ENCODE assay signal across 8 cellular contexts in the genomic region with DNA sequence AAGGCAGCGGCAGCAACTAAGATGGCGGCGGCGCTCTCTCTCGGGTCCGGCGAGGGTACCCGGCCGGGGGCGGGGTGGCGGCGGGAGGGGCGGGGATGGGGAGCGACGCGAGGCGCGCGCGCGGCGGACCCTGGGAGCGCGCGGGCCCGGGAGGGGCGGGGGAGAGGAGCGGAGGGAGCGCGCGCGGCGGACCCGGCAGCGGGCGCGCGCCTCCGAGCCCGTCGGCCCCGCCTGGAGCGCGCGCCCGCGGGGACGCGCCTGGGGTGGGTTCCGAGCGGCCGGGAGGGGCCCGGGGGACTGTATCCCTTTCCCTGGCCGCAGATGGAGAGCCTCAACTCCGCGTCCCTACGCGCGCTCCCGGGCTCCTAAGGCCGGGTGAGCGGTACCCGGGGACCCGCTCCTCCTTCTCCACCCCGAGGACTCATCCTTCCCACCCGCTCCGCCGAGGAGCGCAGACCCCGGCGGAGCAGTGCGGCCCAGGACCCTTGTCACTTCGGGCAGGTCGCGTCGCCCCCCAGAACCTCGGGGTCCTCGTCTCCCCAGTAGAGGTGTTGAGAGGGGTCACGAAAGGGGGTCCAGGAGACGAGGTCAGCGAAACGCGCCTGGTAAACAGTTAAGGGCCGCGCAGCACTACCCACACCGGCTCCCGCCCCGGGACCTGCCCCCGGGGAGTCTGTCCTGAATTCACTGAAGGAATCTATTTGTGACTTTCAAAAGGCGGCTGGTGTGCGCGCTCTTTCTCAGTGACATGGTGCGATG. TPM values are rescaled to one million over a fixed set of nuclear protein-coding genes. Genes with fewer than 3 reads are reported as not detected.
DNase-seq lines count a peak whose midpoint lies in the region; ATAC-seq and TF ChIP-seq lines count a peak whose summit lies in the region.

A gene (minus strand): TSS at position 23 of the 759 bp plus-strand sequence. CDS start 232 bp downstream, outside the sequence.

- H4K20me1 ChIP-seq in KMS-11 (ENCODE audit: insufficient read depth) (peaks cover 16% of the 10 kb centered on the region), neural progenitor cell (ENCODE audit: low read depth) (peaks cover 41% of the 10 kb centered on the region)

- peaks cover 48% of the 10 kb centered on the region for H3K4me1 Mint-ChIP-seq in neural progenitor cell

- intact Hi-C loops in stomach (cut with DNase I; ENCODE audit: low total_unique reads) = no loop called here

- DNase-seq in CD1c-positive myeloid dendritic cell (ENCODE audit: extremely low spot score) (peak; percentile 88), SJSA1 (ENCODE audit: low read depth in 1 of 2, low spot score in 2 of 2) (peak; percentile 54 to 93), foreskin keratinocyte (peak in 1 of 2 donors; percentile 71), neural progenitor cell (ENCODE audit: low spot score) (peak; percentile 98), stomach (peak; percentile 89)
- peak; percentile 81 for DNase-seq in activated gamma-delta T cell treated with anti-CD3 and anti-CD28 coated beads, Interleukin-2, amount 50 U/mL, for 16 hours (ENCODE audit: low read depth)

- H3K9ac ChIP-seq in KMS-11 (peak within 1 kb of the TSS; percentile 19; the same call in 1 of the 2 replicates), neural progenitor cell (peak within 1 kb of the TSS; percentile 71)

- H3K27ac ChIP-seq in KMS-11 = no peak within 1 kb of the TSS
- no peak within 1 kb of the TSS for H3K27ac ChIP-seq in SJSA1
- peak within 1 kb of the TSS; percentile 72 for H3K27ac ChIP-seq in foreskin keratinocyte
- peak within 1 kb of the TSS; percentile 66 for H3K27ac ChIP-seq in neural progenitor cell
- peak within 1 kb of the TSS; percentile 82 to 94 (median 92) for H3K27ac ChIP-seq in stomach

- no peaks in the 10 kb centered on the region for H3K9me3 Mint-ChIP-seq in neural progenitor cell

- no peaks in the 10 kb centered on the region for H3K36me3 ChIP-seq in KMS-11 (ENCODE audit: insufficient read depth)
- H3K36me3 ChIP-seq in SJSA1 = peaks cover 8% of the 10 kb centered on the region
- H3K36me3 ChIP-seq in neural progenitor cell = no peaks in the 10 kb centered on the region
- no peaks in the 10 kb centered on the region for H3K36me3 ChIP-seq in stomach

- no peak for TF ChIP-seq POLR2A in stomach (IDR thresholded peaks at IDR 0.05)

- no peak for TF ChIP-seq CTCF in KMS-11 (conservative IDR thresholded peaks at IDR 0.05; ENCODE audit: low read depth, low read length)
- no peak for TF ChIP-seq CTCF in foreskin keratinocyte (conservative IDR thresholded peaks at IDR 0.05)
- no peak for TF ChIP-seq CTCF in neural progenitor cell (IDR thresholded peaks at IDR 0.05)
- no peak for TF ChIP-seq CTCF in stomach (IDR thresholded peaks at IDR 0.05)

- H3K27me3 ChIP-seq in KMS-11 (ENCODE audit: insufficient read depth, low read depth) = no peaks in the 10 kb centered on the region; the same call in 1 of the 2 replicates
- H3K27me3 ChIP-seq in SJSA1 (replicated peaks) = no peaks in the 10 kb centered on the region
- no peaks in the 10 kb centered on the region for H3K27me3 ChIP-seq in foreskin keratinocyte
- H3K27me3 ChIP-seq in neural progenitor cell = peaks cover 13% of the 10 kb centered on the region
- no peaks in the 10 kb centered on the region for H3K27me3 ChIP-seq in stomach

- H3K4me1 ChIP-seq in KMS-11 (ENCODE audit: low read depth, poor library complexity, severe bottlenecking) (peaks cover 30% of the 10 kb centered on the region), SJSA1 (replicated peaks) (peaks cover 35% of the 10 kb centered on the region), foreskin keratinocyte (peaks cover 38% of the 10 kb centered on the region), neural progenitor cell (peaks cover 34% of the 10 kb centered on the region), stomach (peaks cover 30 to 52% (median 44%) of the 10 kb centered on the region in 4 donors)

- H2AFZ ChIP-seq in KMS-11 (ENCODE audit: low read depth) (peak within 1 kb of the TSS; percentile 64), neural progenitor cell (replicated peaks) (peak within 1 kb of the TSS; percentile 99)

- H3K9me3 ChIP-seq in SJSA1 (replicated peaks) (no peaks in the 10 kb centered on the region; the same call in 1 of the 2 replicates), neural progenitor cell (ENCODE audit: low read depth) (no peaks in the 10 kb centered on the region), stomach (no peaks in the 10 kb centered on the region)

- 1 to 2% (median 1%) methylated on average over 14 to 92 of the region's 93 CpGs for WGBS in stomach, 5 donors

- ATAC-seq in GM21390 (IDR thresholded peaks at IDR 0.05; ENCODE audit: unreplicated experiment) = peak; percentile 59
- peak; percentile 47 for ATAC-seq in foreskin keratinocyte

- H3F3A ChIP-seq in neural progenitor cell (ENCODE audit: low read depth) = peaks cover 52% of the 10 kb centered on the region

- H3K4me3 ChIP-seq in KMS-11 (IDR thresholded peaks at IDR 0.05; ENCODE audit: insufficient read depth, low read depth, low read length) (peak within 1 kb of the TSS; percentile 47), SJSA1 (peak within 1 kb of the TSS; percentile 98), neural progenitor cell (peak within 1 kb of the TSS; percentile 78), stomach (peak within 1 kb of the TSS; percentile 89 to 96 (median 93))

- peaks cover 11% of the 10 kb centered on the region for H3K27me3 Mint-ChIP-seq in neural progenitor cell (ENCODE audit: insufficient read depth, low read depth)

- no peak for TF ChIP-seq EP300 in stomach (IDR thresholded peaks at IDR 0.05)

- H3K4me2 ChIP-seq in KMS-11 = peak within 1 kb of the TSS; percentile 91
- peak within 1 kb of the TSS; percentile 98 for H3K4me2 ChIP-seq in neural progenitor cell

- H3K4me3 Mint-ChIP-seq in neural progenitor cell = peak within 1 kb of the TSS; percentile 93

- H3K79me2 ChIP-seq in KMS-11 (ENCODE audit: insufficient read depth, low read depth) (peaks cover 39% of the 10 kb centered on the region), neural progenitor cell (ENCODE audit: low read depth) (peaks cover 43% of the 10 kb centered on the region)

- H3K36me3 Mint-ChIP-seq in neural progenitor cell = peaks cover 4% of the 10 kb centered on the region

- H3K27ac Mint-ChIP-seq in neural progenitor cell = peak within 1 kb of the TSS; percentile 87

RNA-seq across cellular contexts. Expression of the gene that starts here (rescaled TPM):
- total RNA-seq in SJSA1 (2014; rRNA removed; shearing (Covaris generic)) = 41.2 and 64.3 TPM in 2 replicates
- total RNA-seq in foreskin keratinocyte (287 and 346 TPM in 2 replicates), neural progenitor cell (ENCODE audit: low replicate concordance) (75.4 and 112 TPM in 2 replicates), stomach (100 to 1,000 TPM in 1 of 5 donors, 10 to 100 TPM in 4; 15.8 to 156 (median 42.6) TPM)
- polyA plus RNA-seq in foreskin keratinocyte (237 and 287 TPM in 2 replicates), stomach (10 to 100 TPM; 10.5 to 59.3 (median 18.9) TPM)

Comparison
In these comparisons a context has a peak if more than half of its experiments do, and no peak if none do; other contexts are left out.
1. H3K27ac ChIP-seq: peak in foreskin keratinocyte (single experiment), neural progenitor cell (single experiment) and stomach (5 of 5); none in KMS-11 (single experiment) and SJSA1 (single experiment).
2. H3K4me3 ChIP-seq: peak in every context shown above with its lines; median percentile 98 in SJSA1; 93 in stomach; 78 in neural progenitor cell; 47 in KMS-11.